ENCODE assay signal across 27 cellular contexts in the genomic region with DNA sequence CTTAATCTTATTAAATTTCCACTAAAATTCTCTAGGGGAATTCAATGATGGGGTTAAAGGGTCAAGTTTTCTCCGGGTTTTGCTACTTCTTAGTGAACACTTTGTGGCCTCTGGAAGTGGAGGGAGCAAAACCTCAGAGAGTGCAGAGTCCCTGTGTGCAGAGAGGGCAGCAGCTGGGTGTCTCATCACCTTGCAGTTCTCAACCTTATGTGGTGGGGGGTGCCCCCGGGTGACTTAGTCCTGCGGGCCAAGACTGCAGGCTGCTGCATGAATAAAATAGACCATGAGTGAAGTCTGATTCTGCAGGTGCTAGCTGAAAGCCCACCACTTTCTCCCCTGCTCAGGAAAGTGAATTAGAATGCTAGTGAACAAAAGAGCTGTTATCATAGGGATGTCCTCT.
"Had no signal": no experiment of that assay in that cellular context is flagged by ENCODE, and none has a peak within 500 bp of the region (broad histone marks: within the 10 kb centered on the region; RNA-seq: fewer than 3 reads in every experiment).

No MANE protein-coding gene starts in this region.

- H3K4me1 ChIP-seq: colonic mucosa, gastrocnemius medialis, parathyroid adenoma, prostate gland, right atrium auricular region, testis had no signal

- H3K27ac ChIP-seq: colonic mucosa, epithelial cell of prostate, gastrocnemius medialis, heart left ventricle, hepatocyte, neutrophil, parathyroid adenoma, prostate gland, right atrium auricular region, stomach, testis, tibial artery had no signal

- H3K4me2 ChIP-seq: hepatocyte, smooth muscle cell had no signal

- ATAC-seq: esophagus mucosa; gastrocnemius medialis; heart left ventricle; left lobe of liver; natural killer cell treated with Interleukin-12 subunit alpha and Interleukin-12 subunit beta and Interleukin-15 and Interleukin-18, amount 100 ng/mL, for 72 hours; stimulated activated effector memory CD8-positive, alpha-beta T cell treated with anti-CD3 and anti-CD28 coated beads, Interleukin-12 subunit alpha, Interleukin-12 subunit beta, amount 100 ng/mL, for 72 hours had no signal

- H3K9ac ChIP-seq: parathyroid adenoma had no signal

- FAIRE-seq: kidney had no signal

- H3K27me3 ChIP-seq: colonic mucosa, gastrocnemius medialis, heart left ventricle, hepatocyte, neutrophil, right atrium auricular region, stomach, testis, tibial artery had no signal

- H3K36me3 ChIP-seq: colonic mucosa, gastrocnemius medialis, heart left ventricle, neutrophil, prostate gland, right atrium auricular region, stomach, tibial artery had no signal

- H2AFZ ChIP-seq: hepatocyte, parathyroid adenoma had no signal

- H3K9me3 ChIP-seq: colonic mucosa, gastrocnemius medialis, heart left ventricle, neutrophil, prostate gland, right atrium auricular region, stomach, testis, tibial artery had no signal

- DNase-seq: colonic mucosa; effector CD8-positive, alpha-beta T cell; endodermal cell; foreskin fibroblast; gastrocnemius medialis; heart left ventricle; kidney; naive B cell; stimulated activated CD4-positive, alpha-beta T cell treated with anti-CD3 and anti-CD28 coated beads, Interleukin-12 subunit alpha, Interleukin-12 subunit beta, amount 100 ng/mL, for 4 hours; stimulated activated CD4-positive, alpha-beta T cell treated with anti-CD3 and anti-CD28 coated beads, Interleukin-1b, Interleukin-23, amount 100 ng/mL, for 48 hours; stimulated activated CD4-positive, alpha-beta T cell treated with anti-CD3 and anti-CD28 coated beads, Interleukin-4, amount 100 ng/mL, for 24 hours; stimulated activated naive CD4-positive, alpha-beta T cell treated with Interleukin-2 at 50 U/mL for 16 hours; stomach; testis; tibial artery had no signal

- H3K4me3 ChIP-seq: colonic mucosa, gastrocnemius medialis, heart left ventricle, hepatocyte, lung, prostate gland, right atrium auricular region, smooth muscle cell, stomach, testis, tibial artery had no signal

- H3K79me2 ChIP-seq: hepatocyte, parathyroid adenoma had no signal
